ENCODE assay signal across 23 cellular contexts in the genomic region with DNA sequence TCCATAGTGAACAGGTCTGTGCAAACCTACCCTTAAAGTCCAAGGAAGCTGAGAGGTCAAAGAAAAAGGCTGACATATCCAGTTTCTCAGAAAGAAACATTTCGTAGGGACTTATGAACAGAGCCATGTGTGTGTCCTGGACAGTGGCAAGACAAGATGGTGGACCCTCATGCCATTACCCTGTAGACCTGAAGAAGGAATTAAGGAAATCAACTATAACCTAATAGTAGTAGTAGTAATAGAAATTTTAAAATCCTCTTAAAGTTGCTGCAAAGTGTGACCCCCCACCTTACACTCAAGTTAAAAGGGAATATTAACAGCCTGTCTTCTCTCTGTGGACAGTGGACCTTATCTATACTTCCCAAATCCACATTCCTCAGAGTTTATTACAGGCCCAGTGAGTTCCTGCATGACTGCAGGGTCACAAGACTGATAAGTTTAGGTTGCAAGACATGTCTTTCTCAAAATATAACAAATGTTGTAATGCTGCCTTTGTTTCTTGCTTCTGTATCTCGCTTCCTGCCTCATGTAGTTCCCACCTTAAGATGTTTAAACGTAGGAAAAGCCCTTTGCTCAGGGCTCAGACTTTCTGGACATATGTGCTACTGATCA. TPM values are rescaled to one million over a fixed set of nuclear protein-coding genes. Genes with fewer than 3 reads are reported as not detected.
DNase-seq lines count a peak whose midpoint lies in the region; ATAC-seq, FAIRE-seq and TF ChIP-seq lines count a peak whose summit lies in the region.
"Had no signal": no experiment of that assay in that cellular context is flagged by ENCODE, and none has a peak within 500 bp of the region (broad histone marks: within the 10 kb centered on the region; RNA-seq: fewer than 3 reads in every experiment).

No MANE protein-coding gene starts in this region.

- CTCF ChIA-PET in CD8-positive, alpha-beta memory T cell (lab: Charles Lee) = interaction anchor here (1.3 kb wide), 1 partner anchor 68 kb away, joined by 5 read pairs; no protein-coding TSS in a partner anchor
- CTCF ChIA-PET in K562 (lab: Yijun Ruan, JAX; ENCODE audit: low intra/inter-chr PET ratio) = no interaction called here

- H2AFZ ChIP-seq in K562 (ENCODE audit: low read depth, low read length) = peak overlapping the region; percentile 79
- no peak overlapping the region for H2AFZ ChIP-seq in osteoblast (ENCODE audit: low read length)
- H2AFZ ChIP-seq: GM23338 had no signal

- peak; percentile 51 for TF ChIP-seq EP300 in K562 (IDR thresholded peaks at IDR 0.05; ENCODE audit: low read length)

- TF ChIP-seq CTCF in K562 (IDR thresholded peaks at IDR 0.05 in 2 of 3, conservative IDR thresholded peaks at IDR 0.05 in 1 of 3; ENCODE audit: insufficient read depth in 2 of 3, low read depth in 1 of 3, low read length in 3 of 3) (no peak), osteoblast (IDR thresholded peaks at IDR 0.05; ENCODE audit: extremely low read depth, low read depth, low read length) (no peak)

- no peak overlapping the region for H3K4me2 ChIP-seq in BLaER1
- H3K4me2 ChIP-seq in K562 (ENCODE audit: insufficient read depth, low read length) = peak overlapping the region; percentile 46
- H3K4me2 ChIP-seq in osteoblast (ENCODE audit: insufficient read depth, low read length) = no peak overlapping the region
- H3K4me2 ChIP-seq: GM23338 had no signal

- H3K79me2 ChIP-seq in K562 (ENCODE audit: control insufficient read depth, insufficient read depth, low read length) (no peaks in the 10 kb centered on the region), osteoblast (ENCODE audit: insufficient read depth, low read length) (no peaks in the 10 kb centered on the region)

- H4K20me1 ChIP-seq in BLaER1 = no peaks in the 10 kb centered on the region
- H4K20me1 ChIP-seq in K562 (replicated peaks; ENCODE audit: control insufficient read depth, insufficient read depth, low read length) = no peaks in the 10 kb centered on the region
- H4K20me1 ChIP-seq in osteoblast (ENCODE audit: insufficient read depth, low read length) = no peaks in the 10 kb centered on the region

- H3K9ac ChIP-seq in BLaER1 = no peak overlapping the region
- H3K9ac ChIP-seq in K562 (ENCODE audit: insufficient read depth in 1 of 2, low read depth in 2 of 2, low read length in 2 of 2) = no peak overlapping the region

- in situ Hi-C loops in K562 (cut with MboI) = no loop called here

- 4% methylated on average over 3 of the region's 3 CpGs for WGBS in K562 (ENCODE audit: insufficient coverage, low coverage, missing lambda C conversion rate)

- H3K27ac ChIP-seq in BLaER1 = no peak overlapping the region
- H3K27ac ChIP-seq in CD8-positive, alpha-beta memory T cell (ENCODE audit: low read depth, low read length) = peak overlapping the region; percentile 52
- peak overlapping the region; percentile 46; the same call in 1 of the 3 replicates for H3K27ac ChIP-seq in K562 (ENCODE audit: extremely low read depth, low read depth, low read length)
- H3K27ac ChIP-seq in osteoblast (ENCODE audit: low read depth, low read length) = no peak overlapping the region

- H3K4me3 ChIP-seq in BLaER1 (peak overlapping the region; percentile 28; the same call in 1 of the 2 replicates), K562 (no peak overlapping the region), osteoblast (ENCODE audit: insufficient read depth, low read length) (no peak overlapping the region)
- H3K4me3 ChIP-seq in CD8-positive, alpha-beta memory T cell (ENCODE audit: low read length) = no peak overlapping the region
- H3K4me3 ChIP-seq: A549, GM12878, GM23338 had no signal

- no peak overlapping the region for H3K27ac Mint-ChIP-seq in CD8-positive, alpha-beta memory T cell
- H3K27ac Mint-ChIP-seq: CD8-positive, alpha-beta T cell; GM23338; H9 had no signal

- H3K4me3 Mint-ChIP-seq in CD8-positive, alpha-beta memory T cell = no peak overlapping the region
- H3K4me3 Mint-ChIP-seq: CD4-positive, CD25-positive, alpha-beta regulatory T cell; CD8-positive, alpha-beta T cell; GM23338; H9 had no signal

- ATAC-seq in K562 = peak; percentile 35
- no peak for ATAC-seq in GM21529 (IDR thresholded peaks at IDR 0.05; ENCODE audit: unreplicated experiment)
- ATAC-seq: A549; CD8-positive, alpha-beta T cell; GM12878; GM23338; HCT116 had no signal

- no peaks in the 10 kb centered on the region for H3K9me1 ChIP-seq in K562 (ENCODE audit: control insufficient read depth, insufficient read depth, low read length)

- DNase-seq in CD8-positive, alpha-beta memory T cell = no peak
- peak in 1 of 4 experiments; percentile 62 for DNase-seq in K562 (ENCODE audit: extremely low read depth in 1 of 4, low spot score in 3 of 4)
- DNase-seq in osteoblast (ENCODE audit: insufficient read length, low spot score, missing footprints) = no peak
- no peak for DNase-seq in NCI-H524 treated with DMSO at 0.1 percent for 48 hours (lab: John Stamatoyannopoulos, UW)
- DNase-seq: ACHN; AML-193; BE2C; C1 segment of cervical spinal cord; CD4-positive, CD25-positive, alpha-beta regulatory T cell; CD8-positive, alpha-beta T cell; DMS 273 treated with DMSO at 0.1 percent for 48 hours; DMS79; EL; GDM1; H9 had no signal

- no peaks in the 10 kb centered on the region for H3K9me3 Mint-ChIP-seq in CD8-positive, alpha-beta memory T cell
- H3K9me3 Mint-ChIP-seq: CD8-positive, alpha-beta T cell had no signal

- H3K4me1 ChIP-seq in BLaER1 = peaks cover 11% of the 10 kb centered on the region; the same call in 1 of the 2 replicates
- H3K4me1 ChIP-seq in CD8-positive, alpha-beta memory T cell (ENCODE audit: insufficient read depth, low read length) = peaks cover 14% of the 10 kb centered on the region
- peaks cover 0 to 24% of the 10 kb centered on the region in 2 experiments; a peak in 3 of 5 replicates for H3K4me1 ChIP-seq in K562 (replicated peaks in 1 of 2; ENCODE audit: control insufficient read depth in 2 of 2, insufficient read depth in 2 of 2, low read length in 2 of 2)
- H3K4me1 ChIP-seq in osteoblast (ENCODE audit: insufficient read depth, low read length) = peaks cover 11% of the 10 kb centered on the region

- peaks cover 8% of the 10 kb centered on the region; the same call in 1 of the 2 replicates for H3K36me3 ChIP-seq in BLaER1
- H3K36me3 ChIP-seq in CD8-positive, alpha-beta memory T cell (ENCODE audit: insufficient read depth, low read length) = no peaks in the 10 kb centered on the region
- H3K36me3 ChIP-seq in K562 (ENCODE audit: control insufficient read depth, insufficient read depth, low read length) = no peaks in the 10 kb centered on the region
- H3K36me3 ChIP-seq in osteoblast (ENCODE audit: insufficient read depth, low read length) = no peaks in the 10 kb centered on the region
- H3K36me3 ChIP-seq: BE2C had no signal

- peak; percentile 52 for FAIRE-seq in K562 (lab: Jason Lieb, UNC)
- FAIRE-seq: A549, D721Med, GM12878 had no signal

- TF ChIP-seq RAD21 in K562 (CRISPR knock-in tag; conservative IDR thresholded peaks at IDR 0.05 in 1 of 2, IDR thresholded peaks at IDR 0.05 in 1 of 2) = 0 out of 4 replicates have a peak, but pooled peaks of 1 of the 2 experiments have one; percentile 4

- no TSS peak for BruUV-seq in K562 (replicated peaks; lab: Mats Ljungman, UMichigan)

- H3K27me3 ChIP-seq in BLaER1 = no peaks in the 10 kb centered on the region
- no peaks in the 10 kb centered on the region for H3K27me3 ChIP-seq in CD8-positive, alpha-beta memory T cell (ENCODE audit: insufficient read depth, low read length, poor library complexity, severe bottlenecking)
- no peaks in the 10 kb centered on the region for H3K27me3 ChIP-seq in K562 (ENCODE audit: control insufficient read depth in 2 of 2, insufficient read depth in 2 of 2, low read length in 2 of 2)
- peaks cover 7% of the 10 kb centered on the region for H3K27me3 ChIP-seq in osteoblast (ENCODE audit: insufficient read depth, low read length)
- H3K27me3 ChIP-seq: BE2C had no signal

- H3K4me1 Mint-ChIP-seq in CD8-positive, alpha-beta memory T cell = peaks cover 22 to 41% (median 29%) of the 10 kb centered on the region in 3 donors
- H3K4me1 Mint-ChIP-seq: GM23338, H9 had no signal

- POLR2A ChIA-PET in CD8-positive, alpha-beta memory T cell (lab: Charles Lee) = no interaction called here
- POLR2A ChIA-PET in K562 (lab: Yijun Ruan, JAX) = interaction anchor here (0.8 kb wide), 2 partner anchors 12 to 79 kb away, joined by 3 to 5 read pairs; no protein-coding TSS in a partner anchor

- intact Hi-C loops in K562 (cut with micrococcal nuclease) = no loop called here

- H3K9me3 ChIP-seq in BLaER1 (peaks cover 65% of the 10 kb centered on the region), K562 (replicated peaks; ENCODE audit: control insufficient read depth, insufficient read depth, low read depth, low read length) (no peaks in the 10 kb centered on the region; the same call in 1 of the 2 replicates), osteoblast (ENCODE audit: low read depth, low read length) (peaks cover 4% of the 10 kb centered on the region)
- H3K9me3 ChIP-seq in CD8-positive, alpha-beta memory T cell (ENCODE audit: low read length) = no peaks in the 10 kb centered on the region
- H3K9me3 ChIP-seq: A549, BE2C had no signal

- H3K36me3 Mint-ChIP-seq in CD8-positive, alpha-beta memory T cell = peaks cover 0 to 4% (median 2%) of the 10 kb centered on the region in 3 donors
- H3K36me3 Mint-ChIP-seq: CD4-positive, CD25-positive, alpha-beta regulatory T cell; CD8-positive, alpha-beta T cell had no signal

- no peak for TF ChIP-seq POLR2A in K562 (conservative IDR thresholded peaks at IDR 0.05)

- peaks cover 9% of the 10 kb centered on the region in 2 donors for H3K27me3 Mint-ChIP-seq in CD8-positive, alpha-beta memory T cell

RNA-seq across cellular contexts. Expression of gene IL22RA2, which starts 10.6 kb away (rescaled TPM):
- not detected for total RNA-seq in CD8-positive, alpha-beta memory T cell
- not detected for polyA plus RNA-seq in CD8-positive, alpha-beta memory T cell
- total RNA-seq in K562 (2011; cell fraction: chromatin; rRNA removed; ENCODE audit: low replicate concordance) = not detected in 2 replicates
- total RNA-seq in K562 (2011; cell fraction: nucleolus; rRNA removed) = not detected in 2 replicates
- total RNA-seq in K562 (2011; cell fraction: nucleoplasm; rRNA removed) = not detected in 2 replicates
- total RNA-seq in K562 (2014; rRNA removed) (not detected in 2 replicates), K562 (2014; rRNA removed; fragmentation: Illumina TruSeq; extraction: Trizol) (not detected in 2 replicates), K562 (2015; rRNA removed; fragmentation: Illumina TruSeq; extraction: Trizol) (not detected in 2 replicates), K562 (2021) (not detected in 2 replicates), osteoblast (not detected in 2 replicates)
- polyA plus RNA-seq in K562 (2011; rRNA removed) (not detected in 2 replicates), K562 (2014; fragmentation: Illumina TruSeq; extraction: Trizol) (not detected in 2 replicates), K562 (2014; fragmentation: Nextera tagmentation; extraction: Ambion mirVana) (not detected), K562 (2014; rRNA removed) (0.03 TPM in 1 of 2 replicates, not detected in the other)
- polyA plus RNA-seq in K562 (2011; cell fraction: cytosol; rRNA removed) = not detected in 2 replicates
- not detected in 2 replicates for polyA plus RNA-seq in K562 (2011; cell fraction: nucleus; rRNA removed)
- polyA plus RNA-seq in K562 (2012) = not detected in 2 replicates
- polyA minus RNA-seq in K562 (2011; rRNA and poly(A)+ RNA removed) = not detected in 2 replicates
- polyA minus RNA-seq in K562 (2011; cell fraction: cytosol; rRNA and poly(A)+ RNA removed) = not detected in 2 replicates
- not detected in 2 replicates for polyA minus RNA-seq in K562 (2011; cell fraction: nucleus; rRNA and poly(A)+ RNA removed)
- total RNA-seq: CD4-positive, CD25-positive, alpha-beta regulatory T cell; CD8-positive, alpha-beta T cell; GM23338; H4; H9 had no signal
- polyA plus RNA-seq: A549; CD4-positive, CD25-positive, alpha-beta regulatory T cell; GM23338 had no signal

RNA-seq across cellular contexts. Expression of gene IFNGR1, which starts 56.4 kb away (rescaled TPM):
- 10 to 100 TPM; 18.9 to 19.9 TPM for total RNA-seq in CD8-positive, alpha-beta memory T cell
- 80.0 TPM for polyA plus RNA-seq in CD8-positive, alpha-beta memory T cell
- 20.6 and 45.2 TPM in 2 replicates for total RNA-seq in K562 (2011; cell fraction: chromatin; rRNA removed; ENCODE audit: low replicate concordance)
- total RNA-seq in K562 (2011; cell fraction: nucleolus; rRNA removed) = 21.5 and 26.5 TPM in 2 replicates
- total RNA-seq in K562 (2011; cell fraction: nucleoplasm; rRNA removed) = 30.9 and 31.5 TPM in 2 replicates
- total RNA-seq in K562 (2014; rRNA removed) = 13.4 and 14.7 TPM in 2 replicates
- total RNA-seq in K562 (2014; rRNA removed; fragmentation: Illumina TruSeq; extraction: Trizol) = 26.7 and 31.3 TPM in 2 replicates
- total RNA-seq in K562 (2015; rRNA removed; fragmentation: Illumina TruSeq; extraction: Trizol) = 33.4 and 38.9 TPM in 2 replicates
- 16.8 and 17.7 TPM in 2 replicates for total RNA-seq in K562 (2021)
- polyA plus RNA-seq in K562 (2011; rRNA removed) = 33.0 and 52.5 TPM in 2 replicates
- polyA plus RNA-seq in K562 (2011; cell fraction: cytosol; rRNA removed) = 4.8 and 21.0 TPM in 2 replicates
- 24.7 and 52.5 TPM in 2 replicates for polyA plus RNA-seq in K562 (2011; cell fraction: nucleus; rRNA removed)
- polyA plus RNA-seq in K562 (2012) = 22.6 and 25.6 TPM in 2 replicates
- polyA plus RNA-seq in K562 (2014; fragmentation: Illumina TruSeq; extraction: Trizol) = 22.4 and 26.7 TPM in 2 replicates
- polyA plus RNA-seq in K562 (2014; fragmentation: Nextera tagmentation; extraction: Ambion mirVana) = 10 to 100 TPM; 41.5 to 47.0 TPM
- polyA plus RNA-seq in K562 (2014; rRNA removed) = 19.3 and 21.2 TPM in 2 replicates
- polyA minus RNA-seq in K562 (2011; rRNA and poly(A)+ RNA removed) = 16.9 and 42.2 TPM in 2 replicates
- polyA minus RNA-seq in K562 (2011; cell fraction: cytosol; rRNA and poly(A)+ RNA removed) = 8.5 and 22.1 TPM in 2 replicates
- 11.8 and 45.1 TPM in 2 replicates for polyA minus RNA-seq in K562 (2011; cell fraction: nucleus; rRNA and poly(A)+ RNA removed)
- total RNA-seq in osteoblast = 62.6 and 68.1 TPM in 2 replicates

Comparison
In these comparisons a context has a peak if more than half of its experiments do, and no peak if none do; other contexts are left out.
1. H3K27ac ChIP-seq: peak in CD8-positive, alpha-beta memory T cell (single experiment) and K562 (single experiment); none in BLaER1 (single experiment) and osteoblast (single experiment).